In the genomic region with DNA sequence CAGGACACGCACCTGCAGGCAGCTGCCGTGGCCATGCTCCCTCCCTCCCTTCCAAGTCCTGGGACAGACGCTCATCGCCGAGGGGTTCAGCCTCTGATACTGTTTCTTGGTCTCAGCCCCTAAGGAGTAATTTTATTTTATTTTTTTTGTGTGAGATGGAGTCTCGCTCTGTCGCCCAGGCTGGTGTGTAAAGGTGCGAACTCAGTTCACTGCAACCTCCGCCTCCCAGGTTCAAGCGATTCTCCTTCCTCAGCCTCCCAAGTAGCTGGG, we compare ENCODE assay signal across 14 cellular contexts. TPM values are rescaled to one million over a fixed set of nuclear protein-coding genes. Genes with fewer than 3 reads are reported as not detected.
DNase-seq lines count a peak whose midpoint lies in the region; ATAC-seq and TF ChIP-seq lines count a peak whose summit lies in the region.
"Had no signal": no experiment of that assay in that cellular context is flagged by ENCODE, and none has a peak within 500 bp of the region (broad histone marks: within the 10 kb centered on the region; RNA-seq: fewer than 3 reads in every experiment).

No MANE protein-coding gene starts in this region.

- no peaks in the 10 kb centered on the region for H3K36me3 ChIP-seq in stomach

- no peak for ATAC-seq in activated T-cell treated with anti-CD3 and anti-CD28 coated beads, Interleukin-2, amount 50 U/mL, for 4 hours
- ATAC-seq in T-helper 17 cell (no peak), HG03432 (IDR thresholded peaks at IDR 0.05; ENCODE audit: unreplicated experiment) (no peak), GM18505 (IDR thresholded peaks at IDR 0.05; ENCODE audit: unreplicated experiment) (no peak)
- ATAC-seq: HCT116 had no signal

- WGBS in stomach, 5 donors: 92 to 100% (median 95%) methylated on average over 10 of the region's 10 CpGs

- H3K9me3 Mint-ChIP-seq in activated T-cell treated with anti-CD3 and anti-CD28 coated beads, Interleukin-2, amount 50 U/mL, for 24 hours: no peaks in the 10 kb centered on the region
- no peaks in the 10 kb centered on the region for H3K9me3 Mint-ChIP-seq in activated T-cell treated with anti-CD3 and anti-CD28 coated beads, Interleukin-2, amount 50 U/mL, for 4 hours
- H3K9me3 Mint-ChIP-seq in glutamatergic neuron (ENCODE audit: unreplicated experiment): peaks cover 9% of the 10 kb centered on the region

- no peak for TF ChIP-seq POLR2A in stomach (IDR thresholded peaks at IDR 0.05)
- no peak for TF ChIP-seq POLR2A in GM18505 (IDR thresholded peaks at IDR 0.05; ENCODE audit: borderline replicate concordance, extremely low read depth, insufficient read depth, insufficient read length)

- no peaks in the 10 kb centered on the region for H3K27me3 Mint-ChIP-seq in activated T-cell treated with anti-CD3 and anti-CD28 coated beads, Interleukin-2, amount 50 U/mL, for 24 hours
- H3K27me3 Mint-ChIP-seq in activated T-cell treated with anti-CD3 and anti-CD28 coated beads, Interleukin-2, amount 50 U/mL, for 4 hours (ENCODE audit: low read depth): no peaks in the 10 kb centered on the region
- H3K27me3 Mint-ChIP-seq in T-helper 17 cell: no peaks in the 10 kb centered on the region
- H3K27me3 Mint-ChIP-seq in glutamatergic neuron (ENCODE audit: unreplicated experiment): peaks cover 16% of the 10 kb centered on the region

- no peak overlapping the region for H3K4me3 ChIP-seq in stomach

- peaks cover 5 to 41% (median 29%) of the 10 kb centered on the region in 4 donors for H3K4me1 ChIP-seq in stomach

- H3K4me3 Mint-ChIP-seq in activated T-cell treated with anti-CD3 and anti-CD28 coated beads, Interleukin-2, amount 50 U/mL, for 24 hours: no peak overlapping the region
- H3K4me3 Mint-ChIP-seq in activated T-cell treated with anti-CD3 and anti-CD28 coated beads, Interleukin-2, amount 50 U/mL, for 4 hours: no peak overlapping the region
- H3K4me3 Mint-ChIP-seq in T-helper 17 cell (peak overlapping the region; percentile 53), glutamatergic neuron (ENCODE audit: unreplicated experiment) (peak overlapping the region; percentile 30)

- no peak for TF ChIP-seq CTCF in glutamatergic neuron (IDR thresholded peaks at IDR 0.05; ENCODE audit: partially characterized antibody, unreplicated experiment)
- no peak for TF ChIP-seq CTCF in stomach (IDR thresholded peaks at IDR 0.05)

- peak overlapping the region; percentile 93 for H3K27ac Mint-ChIP-seq in activated T-cell treated with anti-CD3 and anti-CD28 coated beads, Interleukin-2, amount 50 U/mL, for 24 hours
- H3K27ac Mint-ChIP-seq in T-helper 17 cell (peak overlapping the region; percentile 83), glutamatergic neuron (ENCODE audit: unreplicated experiment) (peak overlapping the region; percentile 48)

- H3K27ac ChIP-seq in stomach: peak overlapping the region in 4 of 5 donors; percentile 23 to 62 (median 44)

- no peaks in the 10 kb centered on the region for H3K36me3 Mint-ChIP-seq in activated T-cell treated with anti-CD3 and anti-CD28 coated beads, Interleukin-2, amount 50 U/mL, for 24 hours (ENCODE audit: low read depth)
- no peaks in the 10 kb centered on the region for H3K36me3 Mint-ChIP-seq in activated T-cell treated with anti-CD3 and anti-CD28 coated beads, Interleukin-2, amount 50 U/mL, for 4 hours (ENCODE audit: insufficient read depth)
- H3K36me3 Mint-ChIP-seq in T-helper 17 cell (ENCODE audit: low read depth) (no peaks in the 10 kb centered on the region), glutamatergic neuron (ENCODE audit: unreplicated experiment) (no peaks in the 10 kb centered on the region)

- intact Hi-C loops in stomach (cut with DNase I; ENCODE audit: low total_unique reads): no loop called here

- H3K4me1 Mint-ChIP-seq in activated T-cell treated with anti-CD3 and anti-CD28 coated beads, Interleukin-2, amount 50 U/mL, for 24 hours (ENCODE audit: low read depth): peaks cover 34% of the 10 kb centered on the region
- H3K4me1 Mint-ChIP-seq in activated T-cell treated with anti-CD3 and anti-CD28 coated beads, Interleukin-2, amount 50 U/mL, for 4 hours (ENCODE audit: low read depth): peaks cover 30% of the 10 kb centered on the region
- H3K4me1 Mint-ChIP-seq in T-helper 17 cell (peaks cover 16% of the 10 kb centered on the region), glutamatergic neuron (ENCODE audit: low read depth, unreplicated experiment) (peaks cover 35% of the 10 kb centered on the region)

- H3K9me3 ChIP-seq in T-helper 17 cell (ENCODE audit: control insufficient read depth, low read length, poor library complexity, severe bottlenecking) (no peaks in the 10 kb centered on the region), stomach (no peaks in the 10 kb centered on the region)

- no peak for TF ChIP-seq EP300 in stomach (IDR thresholded peaks at IDR 0.05)

- no peaks in the 10 kb centered on the region for H3K27me3 ChIP-seq in stomach

- DNase-seq in activated T-cell treated with anti-CD3 and anti-CD28 coated beads, Interleukin-2, amount 50 U/mL, for 24 hours: no peak
- no peak for DNase-seq in activated T-cell treated with anti-CD3 and anti-CD28 coated beads, Interleukin-2, amount 50 U/mL, for 4 hours
- DNase-seq in T-helper 17 cell (no peak), glutamatergic neuron (no peak), stomach (no peak), MV-4-11 (lab: John Stamatoyannopoulos, UW) (no peak)
- DNase-seq: DMS 273 treated with DMSO at 0.1 percent for 48 hours; effector CD4-positive, alpha-beta T cell; NCI-H187; NCI-H774; SIG-M5 had no signal

RNA-seq across cellular contexts. Expression of a gene that starts 53.7 kb away (rescaled TPM):
- total RNA-seq in activated T-cell treated with anti-CD3 and anti-CD28 coated beads, Interleukin-2, amount 50 U/mL, for 4 hours: under 1 TPM; 0.10 to 0.24 (median 0.13) TPM
- total RNA-seq in T-helper 17 cell: not detected
- 181 TPM for total RNA-seq in glutamatergic neuron (ENCODE audit: unreplicated experiment)
- total RNA-seq in stomach: 100 to 1,000 TPM in 1 of 5 donors, 1 to 10 TPM in 4; 1.7 to 102 (median 4.0) TPM
- 1 to 10 TPM in 1 of 3 donors, under 1 TPM in 2; 0.31 to 1.7 (median 0.65) TPM for polyA plus RNA-seq in stomach

Comparison
In these comparisons a context has a peak if more than half of its experiments do, and no peak if none do; other contexts are left out.
1. H3K4me3 Mint-ChIP-seq: peak in T-helper 17 cell (single experiment) and glutamatergic neuron (single experiment); none in activated T-cell treated with anti-CD3 and anti-CD28 coated beads, Interleukin-2, amount 50 U/mL, for 24 hours (single experiment) and activated T-cell treated with anti-CD3 and anti-CD28 coated beads, Interleukin-2, amount 50 U/mL, for 4 hours (single experiment).
2. Peak in every context shown above with its lines, with median percentiles within 50 percentile points of each other: H3K27ac Mint-ChIP-seq.